ENCODE assay signal across 19 cellular contexts in the genomic region with DNA sequence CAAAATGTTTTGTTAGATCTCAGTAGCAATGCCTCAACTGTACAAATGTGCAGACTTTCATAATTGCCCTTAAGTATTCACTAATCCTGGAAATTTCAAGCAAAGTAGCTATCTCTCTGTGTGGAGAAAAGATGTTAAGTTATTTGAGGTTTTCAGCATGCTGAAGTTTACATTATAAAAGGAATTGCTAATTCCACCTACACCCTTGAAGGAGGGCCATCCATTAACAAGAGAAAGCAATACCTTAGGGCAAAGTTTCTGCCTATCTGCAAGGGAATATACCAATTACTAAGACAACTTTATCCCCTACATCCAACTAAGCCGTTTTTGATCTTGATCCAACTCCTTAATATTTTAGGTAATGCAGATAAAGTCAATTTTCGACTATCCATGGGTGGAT.
A peak's percentile ranks its signal among the peaks of the same experiment; 100 is the strongest.
DNase-seq lines count a peak whose midpoint lies in the region; ATAC-seq and TF ChIP-seq lines count a peak whose summit lies in the region.
"Had no signal": no experiment of that assay in that cellular context is flagged by ENCODE, and none has a peak within 500 bp of the region (broad histone marks: within the 10 kb centered on the region; RNA-seq: fewer than 3 reads in every experiment).

No MANE protein-coding gene starts in this region.

- TF ChIP-seq CTCF in WTC11 (IDR thresholded peaks at IDR 0.05) (no peak), foreskin fibroblast (IDR thresholded peaks at IDR 0.05; ENCODE audit: low read depth, low read length) (no peak)

- H3K27me3 Mint-ChIP-seq in WTC11 (ENCODE audit: low read depth): no peaks in the 10 kb centered on the region
- H3K27me3 Mint-ChIP-seq: CD4-positive, CD25-positive, alpha-beta regulatory T cell; CD8-positive, alpha-beta memory T cell had no signal

- peak overlapping the region; percentile 67 for H3K27ac ChIP-seq in HUES48 (ENCODE audit: low read depth, low read length)
- peak overlapping the region; percentile 83 for H3K27ac ChIP-seq in iPS-20b (ENCODE audit: low read length)

- peaks cover 75% of the 10 kb centered on the region for H3K4me1 Mint-ChIP-seq in WTC11
- H3K4me1 Mint-ChIP-seq: CD4-positive, CD25-positive, alpha-beta regulatory T cell; CD8-positive, alpha-beta memory T cell had no signal

- CTCF ChIA-PET in WTC11 (lab: Charles Lee): interaction anchor here (0.7 to 0.8 kb wide), 2 partner anchors 41 to 332 kb away, joined by 3 read pairs; no protein-coding TSS in a partner anchor

- H3K27me3 ChIP-seq in HUES48 (ENCODE audit: control insufficient read depth, insufficient read depth, low read length) (no peaks in the 10 kb centered on the region), iPS-20b (ENCODE audit: insufficient read depth, low read length) (no peaks in the 10 kb centered on the region)
- H3K27me3 ChIP-seq: BE2C had no signal

- H3K27ac Mint-ChIP-seq in WTC11: peak overlapping the region; percentile 97
- H3K27ac Mint-ChIP-seq: CD4-positive, CD25-positive, alpha-beta regulatory T cell; CD8-positive, alpha-beta memory T cell; HFFc6 had no signal

- H3K4me1 ChIP-seq in ES-I3 (ENCODE audit: insufficient read depth, low read length) (peaks cover 53% of the 10 kb centered on the region), HUES48 (ENCODE audit: control insufficient read depth, insufficient read depth, low read length) (peaks cover 60% of the 10 kb centered on the region), iPS-20b (ENCODE audit: insufficient read depth, low read length) (peaks cover 56% of the 10 kb centered on the region)
- H3K4me1 ChIP-seq: BE2C had no signal

- H3K9me3 ChIP-seq in ES-I3 (ENCODE audit: control insufficient read depth, insufficient read depth, low read length) (peaks cover 7% of the 10 kb centered on the region), HUES48 (ENCODE audit: control insufficient read depth, insufficient read depth, low read length) (peaks cover 1% of the 10 kb centered on the region; the same call in 1 of the 2 replicates), iPS-20b (ENCODE audit: insufficient read depth, low read depth, low read length) (peaks cover under 1% of the 10 kb centered on the region; the same call in 1 of the 2 replicates)
- H3K9me3 ChIP-seq: BE2C had no signal

- DNase-seq in WTC11 (ENCODE audit: low spot score) (no peak), epidermal melanocyte (ENCODE audit: insufficient read length, low spot score) (no peak), foreskin fibroblast (no peak)
- DNase-seq: 8988T; BE2C; C1 segment of cervical spinal cord; CD4-positive, CD25-positive, alpha-beta regulatory T cell; CD8-positive, alpha-beta memory T cell; COR-L47; GDM1; HFFc6; IMR-90 had no signal

- H3K36me3 ChIP-seq in ES-I3 (ENCODE audit: insufficient read depth, low read length) (no peaks in the 10 kb centered on the region), HUES48 (ENCODE audit: control insufficient read depth, insufficient read depth, low read length) (no peaks in the 10 kb centered on the region), iPS-20b (ENCODE audit: insufficient read depth, low read depth, low read length) (no peaks in the 10 kb centered on the region)
- H3K36me3 ChIP-seq: BE2C had no signal

- peaks cover 26% of the 10 kb centered on the region for H3K36me3 Mint-ChIP-seq in WTC11
- H3K36me3 Mint-ChIP-seq: CD4-positive, CD25-positive, alpha-beta regulatory T cell; CD8-positive, alpha-beta memory T cell had no signal

- H3K9ac ChIP-seq in ES-I3 (ENCODE audit: low read depth, low read length) (peak overlapping the region; percentile 2; the same call in 1 of the 2 replicates), HUES48 (ENCODE audit: low read depth, low read length) (peak overlapping the region; percentile 60), iPS-20b (ENCODE audit: low read depth, low read length) (peak overlapping the region; percentile 40; the same call in 1 of the 2 replicates)

- H3K9me3 Mint-ChIP-seq in WTC11: peaks cover 18% of the 10 kb centered on the region
- H3K9me3 Mint-ChIP-seq: HFFc6 had no signal

- POLR2A ChIA-PET in WTC11 (lab: Charles Lee): no interaction called here

- peak; percentile 62 for ATAC-seq in WTC11
- ATAC-seq in GM19035 (IDR thresholded peaks at IDR 0.05; ENCODE audit: unreplicated experiment): no peak
- no peak for ATAC-seq in HG03280 (IDR thresholded peaks at IDR 0.05; ENCODE audit: unreplicated experiment)
- ATAC-seq: HCT116, K562 had no signal

- H3K4me3 Mint-ChIP-seq in WTC11: peak overlapping the region; percentile 59
- H3K4me3 Mint-ChIP-seq: CD4-positive, CD25-positive, alpha-beta regulatory T cell; CD8-positive, alpha-beta memory T cell; HFFc6 had no signal

- H3K4me3 ChIP-seq in HUES48 (ENCODE audit: low read depth, low read length) (peak overlapping the region; percentile 52), iPS-20b (ENCODE audit: low read length) (peak overlapping the region; percentile 46), foreskin fibroblast (ENCODE audit: low read depth in 1 of 2, low read length in 2 of 2) (no peak overlapping the region)
- H3K4me3 ChIP-seq: K562 had no signal

TF ChIP-seq in WTC11, 78 proteins besides CTCF, POLR2A, EP300 and RAD21 (continues in another document):
- TF ChIP-seq ATF1 (CRISPR knock-in tag; IDR thresholded peaks at IDR 0.05): no peak
- TF ChIP-seq, protein P1, sequence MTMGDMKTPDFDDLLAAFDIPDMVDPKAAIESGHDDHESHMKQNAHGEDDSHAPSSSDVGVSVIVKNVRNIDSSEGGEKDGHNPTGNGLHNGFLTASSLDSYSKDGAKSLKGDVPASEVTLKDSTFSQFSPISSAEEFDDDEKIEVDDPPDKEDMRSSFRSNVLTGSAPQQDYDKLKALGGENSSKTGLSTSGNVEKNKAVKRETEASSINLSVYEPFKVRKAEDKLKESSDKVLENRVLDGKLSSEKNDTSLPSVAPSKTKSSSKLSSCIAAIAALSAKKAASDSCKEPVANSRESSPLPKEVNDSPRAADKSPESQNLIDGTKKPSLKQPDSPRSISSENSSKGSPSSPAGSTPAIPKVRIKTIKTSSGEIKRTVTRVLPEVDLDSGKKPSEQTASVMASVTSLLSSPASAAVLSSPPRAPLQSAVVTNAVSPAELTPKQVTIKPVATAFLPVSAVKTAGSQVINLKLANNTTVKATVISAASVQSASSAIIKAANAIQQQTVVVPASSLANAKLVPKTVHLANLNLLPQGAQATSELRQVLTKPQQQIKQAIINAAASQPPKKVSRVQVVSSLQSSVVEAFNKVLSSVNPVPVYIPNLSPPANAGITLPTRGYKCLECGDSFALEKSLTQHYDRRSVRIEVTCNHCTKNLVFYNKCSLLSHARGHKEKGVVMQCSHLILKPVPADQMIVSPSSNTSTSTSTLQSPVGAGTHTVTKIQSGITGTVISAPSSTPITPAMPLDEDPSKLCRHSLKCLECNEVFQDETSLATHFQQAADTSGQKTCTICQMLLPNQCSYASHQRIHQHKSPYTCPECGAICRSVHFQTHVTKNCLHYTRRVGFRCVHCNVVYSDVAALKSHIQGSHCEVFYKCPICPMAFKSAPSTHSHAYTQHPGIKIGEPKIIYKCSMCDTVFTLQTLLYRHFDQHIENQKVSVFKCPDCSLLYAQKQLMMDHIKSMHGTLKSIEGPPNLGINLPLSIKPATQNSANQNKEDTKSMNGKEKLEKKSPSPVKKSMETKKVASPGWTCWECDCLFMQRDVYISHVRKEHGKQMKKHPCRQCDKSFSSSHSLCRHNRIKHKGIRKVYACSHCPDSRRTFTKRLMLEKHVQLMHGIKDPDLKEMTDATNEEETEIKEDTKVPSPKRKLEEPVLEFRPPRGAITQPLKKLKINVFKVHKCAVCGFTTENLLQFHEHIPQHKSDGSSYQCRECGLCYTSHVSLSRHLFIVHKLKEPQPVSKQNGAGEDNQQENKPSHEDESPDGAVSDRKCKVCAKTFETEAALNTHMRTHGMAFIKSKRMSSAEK (CRISPR knock-in tag; IDR thresholded peaks at IDR 0.05; ENCODE audit: borderline replicate concordance): no peak
- TF ChIP-seq FOXP4 (CRISPR knock-in tag; IDR thresholded peaks at IDR 0.05): no peak

Comparison
In these comparisons a context has a peak if more than half of its experiments do, and no peak if none do; other contexts are left out.
1. H3K9ac ChIP-seq: peak in every context shown above with its lines; median percentile 60 in HUES48; 40 in iPS-20b; 2 in ES-I3.
2. H3K4me3 ChIP-seq: peak in HUES48 (single experiment) and iPS-20b (single experiment); none in foreskin fibroblast (0 of 2).